In genomic region chr13:98581377-98581776, GRCh38 we compare ENCODE assay signal across 22 cellular contexts. TPM values are rescaled to one million over a fixed set of nuclear protein-coding genes. Genes with fewer than 3 reads are reported as not detected.
DNase-seq lines count a peak whose midpoint lies in the region; ATAC-seq and TF ChIP-seq lines count a peak whose summit lies in the region.
"Had no signal": no experiment of that assay in that cellular context is flagged by ENCODE, and none has a peak within 500 bp of the region (broad histone marks: within the 10 kb centered on the region; RNA-seq: fewer than 3 reads in every experiment).

No MANE protein-coding gene starts in this region.

- H3K4me3 ChIP-seq in esophagus squamous epithelium = no peak overlapping the region
- H3K4me3 ChIP-seq in trophoblast cell (ENCODE audit: low read depth, low read length) = no peak overlapping the region
- no peak overlapping the region for H3K4me3 ChIP-seq in upper lobe of right lung
- H3K4me3 ChIP-seq: lung, psoas muscle had no signal

- H3K27ac ChIP-seq in esophagus squamous epithelium = peak overlapping the region; percentile 51 to 79 (median 66)
- no peak overlapping the region for H3K27ac ChIP-seq in trophoblast cell (ENCODE audit: low read depth, low read length)
- H3K27ac ChIP-seq in upper lobe of right lung = peak overlapping the region; percentile 0
- H3K27ac ChIP-seq: 22Rv1, psoas muscle had no signal

- H4K8ac ChIP-seq in trophoblast cell (ENCODE audit: low read depth, low read length) = no peak overlapping the region

- peaks cover 13% of the 10 kb centered on the region for H3K79me1 ChIP-seq in trophoblast cell (ENCODE audit: low read length)

- DNase-seq in DMS79 treated with DMSO at 0.1 percent for 48 hours (lab: John Stamatoyannopoulos, UW) (peak; percentile 60), DMS79 (lab: John Stamatoyannopoulos, UW) (no peak), esophagus squamous epithelium (lab: John Stamatoyannopoulos, UW) (no peak), trophoblast cell (no peak), upper lobe of right lung (no peak), GM19240 (ENCODE audit: insufficient read length, low spot score) (no peak)
- DNase-seq: activated CD4-positive, alpha-beta T cell treated with anti-CD3 and anti-CD28 coated beads, Interleukin-2, amount 50 U/mL, for 48 hours; activated CD4-positive, CD25-positive, alpha-beta regulatory T cell; activated CD8-positive, alpha-beta memory T cell treated with anti-CD3 and anti-CD28 coated beads, Interleukin-2, amount 50 U/mL, for 4 hours; activated naive CD4-positive, alpha-beta T cell treated with anti-CD3 and anti-CD28 coated beads, Interleukin-2, amount 50 U/mL, for 16 hours; CD4-positive, CD25-positive, alpha-beta regulatory T cell; H9; NCI-H526 treated with DMSO at 0.1 percent for 48 hours; psoas muscle; SIG-M5; stimulated activated CD8-positive, alpha-beta memory T cell treated with anti-CD3 and anti-CD28 coated beads, Interleukin-4, amount 100 ng/mL, for 48 hours; T-helper 1 cell had no signal

- H3K4me1 ChIP-seq in esophagus squamous epithelium (peaks cover 26 to 71% (median 32%) of the 10 kb centered on the region in 3 donors), trophoblast cell (ENCODE audit: control insufficient read depth in 1 of 2, insufficient read depth in 2 of 2, low read length in 2 of 2) (peaks cover 20 to 21% of the 10 kb centered on the region in 2 experiments), upper lobe of right lung (peaks cover 10% of the 10 kb centered on the region)

- no peak overlapping the region for H2AFZ ChIP-seq in trophoblast cell (ENCODE audit: insufficient read depth, low read length, poor library complexity)

- H4K12ac ChIP-seq in trophoblast cell (ENCODE audit: low read depth, low read length) = no peak overlapping the region

- H3K27me3 ChIP-seq in esophagus squamous epithelium (no peaks in the 10 kb centered on the region), trophoblast cell (ENCODE audit: insufficient read depth, low read length) (no peaks in the 10 kb centered on the region), upper lobe of right lung (no peaks in the 10 kb centered on the region)

- H3K14ac ChIP-seq in trophoblast cell (ENCODE audit: low read length) = no peak overlapping the region

- no peak for TF ChIP-seq POLR2A in esophagus squamous epithelium (IDR thresholded peaks at IDR 0.05)

- H3K4me2 ChIP-seq in trophoblast cell (ENCODE audit: low read length) = no peak overlapping the region

- peaks cover 9% of the 10 kb centered on the region for H3K79me2 ChIP-seq in trophoblast cell (ENCODE audit: control insufficient read depth, insufficient read depth, low read length, poor library complexity)

- H3K9ac ChIP-seq in trophoblast cell (ENCODE audit: low read length) = no peak overlapping the region

- H3K4ac ChIP-seq in trophoblast cell (ENCODE audit: low read depth, low read length) = no peak overlapping the region

- no peak overlapping the region for H2AK5ac ChIP-seq in trophoblast cell (ENCODE audit: low read length)

- H3K18ac ChIP-seq in trophoblast cell (ENCODE audit: low read length) = no peak overlapping the region

- no peak overlapping the region for H4K91ac ChIP-seq in trophoblast cell (ENCODE audit: low read depth, low read length)

- WGBS in esophagus squamous epithelium, 2 donors = 67 to 100% methylated on average over 2 of the region's 2 CpGs
- WGBS in trophoblast cell (ENCODE audit: extremely low coverage, insufficient coverage, insufficient read length) = no CpG with 5 or more reads among the region's 2 CpGs

- peak; percentile 19 for ATAC-seq in upper lobe of right lung
- no peak for ATAC-seq in GM21723 (IDR thresholded peaks at IDR 0.05; ENCODE audit: unreplicated experiment)
- no peak for ATAC-seq in HG03342 (IDR thresholded peaks at IDR 0.05; ENCODE audit: unreplicated experiment)
- ATAC-seq: Panc1, psoas muscle had no signal

- TF ChIP-seq CTCF in esophagus squamous epithelium (IDR thresholded peaks at IDR 0.05) (no peak), upper lobe of right lung (IDR thresholded peaks at IDR 0.05) (no peak)

- intact Hi-C loops in esophagus squamous epithelium (cut with DNase I) = no loop called here
- intact Hi-C loops in upper lobe of right lung (cut with DNase I) = no loop called here

- no peak overlapping the region for H2BK5ac ChIP-seq in trophoblast cell (ENCODE audit: low read depth, low read length, poor library complexity)

- H2BK120ac ChIP-seq in trophoblast cell (ENCODE audit: insufficient read depth, low read length, poor library complexity) = no peak overlapping the region

- H3K9me3 ChIP-seq in esophagus squamous epithelium = no peaks in the 10 kb centered on the region
- H3K9me3 ChIP-seq in trophoblast cell (ENCODE audit: insufficient read depth, low read depth, low read length) = no peaks in the 10 kb centered on the region
- no peaks in the 10 kb centered on the region for H3K9me3 ChIP-seq in upper lobe of right lung
- H3K9me3 ChIP-seq: psoas muscle had no signal

- H2BK12ac ChIP-seq in trophoblast cell (ENCODE audit: low read length) = peak overlapping the region; percentile 37

- no peaks in the 10 kb centered on the region for H3K36me3 ChIP-seq in esophagus squamous epithelium
- no peaks in the 10 kb centered on the region for H3K36me3 ChIP-seq in trophoblast cell (ENCODE audit: control insufficient read depth in 1 of 2, insufficient read depth in 2 of 2, low read length in 2 of 2)
- H3K36me3 ChIP-seq in upper lobe of right lung = no peaks in the 10 kb centered on the region

- H3K23ac ChIP-seq in trophoblast cell (ENCODE audit: low read length) = no peak overlapping the region

RNA-seq across cellular contexts. Expression of gene STK24, which starts 4.5 kb away (rescaled TPM):
- 100 to 1,000 TPM; 119 to 156 (median 130) TPM for total RNA-seq in esophagus squamous epithelium
- polyA plus RNA-seq in trophoblast cell (2013) = 105 and 107 TPM in 2 replicates
- total RNA-seq in upper lobe of right lung = 94.6 TPM
